Comparison of ENCODE assay signal across 25 cellular contexts in the genomic region with DNA sequence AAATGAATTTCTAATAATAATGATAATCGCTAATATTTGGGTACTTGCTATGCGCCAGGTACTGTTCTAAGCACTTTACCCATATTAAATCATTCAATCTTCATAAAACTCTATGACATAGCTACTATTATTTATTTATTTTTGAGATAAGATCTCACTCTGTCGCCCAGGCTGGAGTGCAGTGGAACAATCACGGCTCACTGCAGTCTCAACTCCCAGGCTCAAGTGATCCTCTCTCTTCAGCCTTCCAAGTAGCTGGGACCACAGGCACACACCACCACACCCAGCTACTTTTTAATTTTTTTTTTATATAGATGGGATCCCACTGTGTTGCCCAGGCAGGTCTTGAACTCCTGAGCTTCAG. TPM values are rescaled to one million over a fixed set of nuclear protein-coding genes. Genes with fewer than 3 reads are reported as not detected.
A peak's percentile ranks its signal among the peaks of the same experiment; 100 is the strongest.
DNase-seq lines count a peak whose midpoint lies in the region; FAIRE-seq and TF ChIP-seq lines count a peak whose summit lies in the region.
"Had no signal": no experiment of that assay in that cellular context is flagged by ENCODE, and none has a peak within 500 bp of the region (broad histone marks: within the 10 kb centered on the region; RNA-seq: fewer than 3 reads in every experiment).

No MANE protein-coding gene starts in this region.

- H3K27ac ChIP-seq in brain microvascular endothelial cell (peak overlapping the region; percentile 30), smooth muscle cell (ENCODE audit: low read depth) (peak overlapping the region; percentile 62), WERI-Rb-1 (no peak overlapping the region)
- H3K27ac ChIP-seq: KMS-11, SJCRH30 had no signal

- H3K9me3 ChIP-seq in smooth muscle cell (replicated peaks; ENCODE audit: low read depth) (peaks cover 3% of the 10 kb centered on the region), WERI-Rb-1 (ENCODE audit: severe bottlenecking) (peaks cover 12% of the 10 kb centered on the region)

- no peaks in the 10 kb centered on the region for H3K27me3 Mint-ChIP-seq in HFFc6 (ENCODE audit: insufficient read depth)
- H3K27me3 Mint-ChIP-seq: B cell; CD8-positive, alpha-beta memory T cell; IgD-negative memory B cell; T-cell had no signal

- peaks cover 3% of the 10 kb centered on the region for H3K4me1 ChIP-seq in smooth muscle cell (ENCODE audit: low read depth)
- H3K4me1 ChIP-seq: SJCRH30 had no signal

- H3K9ac ChIP-seq in smooth muscle cell (ENCODE audit: low read depth) = no peak overlapping the region
- H3K9ac ChIP-seq: KMS-11 had no signal

- peak overlapping the region; percentile 81 for H3K4me3 Mint-ChIP-seq in HFFc6
- H3K4me3 Mint-ChIP-seq: B cell; CD14-positive monocyte; CD8-positive, alpha-beta memory T cell; IgD-negative memory B cell; T-cell had no signal

- peaks cover 53% of the 10 kb centered on the region for H3K4me1 Mint-ChIP-seq in HFFc6 (ENCODE audit: low read depth)
- H3K4me1 Mint-ChIP-seq: CD14-positive monocyte had no signal

- H3K36me3 Mint-ChIP-seq in HFFc6 (ENCODE audit: low read depth) = peaks cover 23% of the 10 kb centered on the region

- no peak overlapping the region for H2AFZ ChIP-seq in smooth muscle cell (ENCODE audit: low read depth)

- in situ Hi-C loops in brain microvascular endothelial cell (cut with HindIII; ENCODE audit: low pct_ligation_motif_present, low sequenced_read_pairs) = no loop called here

- no peaks in the 10 kb centered on the region for H3K27me3 ChIP-seq in brain microvascular endothelial cell (replicated peaks)
- no peaks in the 10 kb centered on the region for H3K27me3 ChIP-seq in smooth muscle cell (ENCODE audit: low read depth)
- H3K27me3 ChIP-seq in WERI-Rb-1 (ENCODE audit: insufficient read depth, low read depth, severe bottlenecking) = no peaks in the 10 kb centered on the region
- H3K27me3 ChIP-seq: SJCRH30 had no signal

- H3F3A ChIP-seq in smooth muscle cell (ENCODE audit: low read depth) = peaks cover 5% of the 10 kb centered on the region

- DNase-seq in EL (peak; percentile 52), HFFc6 (peak; percentile 32), brain microvascular endothelial cell (peak; percentile 10), smooth muscle cell (lab: John Stamatoyannopoulos, UW; ENCODE audit: unreplicated experiment) (no peak), GM19239 (ENCODE audit: insufficient read length, low spot score) (no peak), NCI-H524 treated with DMSO at 0.1 percent for 48 hours (lab: John Stamatoyannopoulos, UW) (no peak), WERI-Rb-1 (no peak)
- DNase-seq: CD8-positive, alpha-beta memory T cell; DMS 273 treated with DMSO at 0.1 percent for 48 hours; DMS79; H7; NCI-H1092 treated with DMSO at 0.1 percent for 48 hours; NCI-H1436; NCI-H187; NCI-H2081 treated with DMSO at 0.1 percent for 48 hours; NCI-H2171 treated with DMSO at 0.1 percent for 48 hours; NCI-H524; NCI-H774; SJCRH30; T-cell had no signal

- no peak for TF ChIP-seq CTCF in HFFc6 (IDR thresholded peaks at IDR 0.05)
- TF ChIP-seq CTCF in brain microvascular endothelial cell (IDR thresholded peaks at IDR 0.05; ENCODE audit: low read depth, low read length, missing control alignments) = no peak
- no peak for TF ChIP-seq CTCF in smooth muscle cell (IDR thresholded peaks at IDR 0.05; ENCODE audit: borderline replicate concordance, insufficient read depth, poor library complexity, severe bottlenecking)
- TF ChIP-seq CTCF in WERI-Rb-1 (IDR thresholded peaks at IDR 0.05; ENCODE audit: low read depth, low read length) = no peak

- peak overlapping the region; percentile 82 for H3K27ac Mint-ChIP-seq in HFFc6
- H3K27ac Mint-ChIP-seq: B cell; CD14-positive monocyte; CD8-positive, alpha-beta memory T cell; IgD-negative memory B cell; T-cell had no signal

- WGBS in smooth muscle cell (ENCODE audit: low lambda C conversion rate) = 69% methylated on average over 4 of the region's 4 CpGs

- FAIRE-seq in GM19239 (lab: Jason Lieb, UNC) = no peak
- FAIRE-seq: GM18507 had no signal

- H3K36me3 ChIP-seq in brain microvascular endothelial cell (replicated peaks) = no peaks in the 10 kb centered on the region
- no peaks in the 10 kb centered on the region for H3K36me3 ChIP-seq in smooth muscle cell (ENCODE audit: low read depth)
- H3K36me3 ChIP-seq in WERI-Rb-1 = no peaks in the 10 kb centered on the region

- H3K4me2 ChIP-seq in smooth muscle cell = peak overlapping the region; percentile 30
- H3K4me2 ChIP-seq: KMS-11 had no signal

- peaks cover 13% of the 10 kb centered on the region for H3K79me2 ChIP-seq in smooth muscle cell (ENCODE audit: low read depth)

- H3K9me3 Mint-ChIP-seq in HFFc6 = peaks cover 24% of the 10 kb centered on the region

- H3K4me3 ChIP-seq in brain microvascular endothelial cell (ENCODE audit: low read depth, low read length) (no peak overlapping the region), smooth muscle cell (no peak overlapping the region), WERI-Rb-1 (ENCODE audit: low read depth, low read length) (no peak overlapping the region)
- H3K4me3 ChIP-seq: SJCRH30 had no signal

- H4K20me1 ChIP-seq in smooth muscle cell (ENCODE audit: low read depth) = peaks cover 4% of the 10 kb centered on the region

RNA-seq across cellular contexts. Expression of a gene that starts 15.5 kb away (rescaled TPM):
- total RNA-seq in HFFc6 (2021; fragmentation: NEBNext Ultra II Directional; extraction: Animal tissue kit (Norgen Biotek cat#: 25700)) = 10 to 100 TPM; 13.3 to 16.9 (median 14.6) TPM
- 15.5 and 21.6 TPM in 2 replicates for total RNA-seq in smooth muscle cell
- polyA plus RNA-seq in smooth muscle cell = 12.1 and 12.8 TPM in 2 replicates

RNA-seq across cellular contexts. Expression of a gene that starts 46.0 kb away (rescaled TPM):
- total RNA-seq in HFFc6 (2021; fragmentation: NEBNext Ultra II Directional; extraction: Animal tissue kit (Norgen Biotek cat#: 25700)) = under 1 TPM in 5 of 6 experiments, not detected in 1; 0.09 to 0.50 (median 0.15) TPM
- 0.67 and 3.0 TPM in 2 replicates for total RNA-seq in smooth muscle cell
- polyA plus RNA-seq in smooth muscle cell = 2.7 and 4.0 TPM in 2 replicates
- polyA plus RNA-seq: CD14-positive monocyte had no signal

Comparison
In these comparisons a context has a peak if more than half of its experiments do, and no peak if none do; other contexts are left out.
1. DNase-seq: peak in EL (single experiment), HFFc6 (single experiment) and brain microvascular endothelial cell (single experiment); none in smooth muscle cell (single experiment), GM19239 (single experiment), NCI-H524 treated with DMSO at 0.1 percent for 48 hours (single experiment) and WERI-Rb-1 (single experiment).